In genomic region chr3:187102073-187102634, GRCh38 we compare ENCODE assay signal across 9 cellular contexts. TPM values are rescaled to one million over a fixed set of nuclear protein-coding genes. Genes with fewer than 3 reads are reported as not detected.
DNase-seq lines count a peak whose midpoint lies in the region; FAIRE-seq and TF ChIP-seq lines count a peak whose summit lies in the region.
"Had no signal": no experiment of that assay in that cellular context is flagged by ENCODE, and none has a peak within 500 bp of the region (broad histone marks: within the 10 kb centered on the region; RNA-seq: fewer than 3 reads in every experiment).

No MANE protein-coding gene starts in this region.

- H4K20me1 ChIP-seq in OCI-LY1 (ENCODE audit: insufficient read depth, low read length) = no peaks in the 10 kb centered on the region

- TF ChIP-seq CTCF in BE2C (IDR thresholded peaks at IDR 0.05; ENCODE audit: low read depth, low read length) = no peak
- TF ChIP-seq CTCF in OCI-LY1 (IDR thresholded peaks at IDR 0.05; ENCODE audit: low read length) = no peak
- no peak for TF ChIP-seq CTCF in dorsolateral prefrontal cortex (IDR thresholded peaks at IDR 0.05 in 54 of 56, conservative IDR thresholded peaks at IDR 0.05 in 2 of 56; ENCODE audit: low read depth in 1 of 56, partially characterized antibody in 56 of 56)
- TF ChIP-seq CTCF in ovary (IDR thresholded peaks at IDR 0.05) = no peak

- no peaks in the 10 kb centered on the region for H3K27me3 ChIP-seq in BE2C
- H3K27me3 ChIP-seq in OCI-LY1 (ENCODE audit: insufficient read depth, low read length) = no peaks in the 10 kb centered on the region
- no peaks in the 10 kb centered on the region for H3K27me3 ChIP-seq in dorsolateral prefrontal cortex
- no peaks in the 10 kb centered on the region for H3K27me3 ChIP-seq in ovary

- peak overlapping the region; percentile 54 for H3K4me3 ChIP-seq in BE2C (ENCODE audit: low read depth, low read length)
- peak overlapping the region; percentile 46 for H3K4me3 ChIP-seq in OCI-LY1 (ENCODE audit: low read depth, low read length, poor library complexity, severe bottlenecking)
- peak overlapping the region in 40 of 59 donors; percentile 2 to 53 (median 32) for H3K4me3 ChIP-seq in dorsolateral prefrontal cortex
- peak overlapping the region; percentile 14 for H3K4me3 ChIP-seq in ovary

- peak overlapping the region; percentile 52 for H3K27ac ChIP-seq in OCI-LY1 (ENCODE audit: low read depth, low read length, poor library complexity, severe bottlenecking)
- peak overlapping the region in 36 of 59 donors; percentile 0 to 70 (median 41) for H3K27ac ChIP-seq in dorsolateral prefrontal cortex
- H3K27ac ChIP-seq in ovary = no peak overlapping the region

- no peak for DNase-seq in BE2C
- DNase-seq in dorsolateral prefrontal cortex = no peak
- no peak for DNase-seq in ovary
- DNase-seq in hippocampal formation (lab: John Stamatoyannopoulos, UW) = no peak
- no peak for DNase-seq in HTR-8/SVneo (ENCODE audit: insufficient read length, low spot score)
- DNase-seq in NCI-H2029 treated with DMSO at 0.1 percent for 48 hours (lab: John Stamatoyannopoulos, UW) = no peak
- no peak for DNase-seq in pons (ENCODE audit: low spot score)
- DNase-seq: NCI-H2081 treated with DMSO at 0.1 percent for 48 hours had no signal

- no peak for FAIRE-seq in HTR-8/SVneo (lab: Jason Lieb, UNC)

- H3K9me2 ChIP-seq in OCI-LY1 (ENCODE audit: low read depth, low read length) = no peaks in the 10 kb centered on the region

- H3K9me3 ChIP-seq in BE2C (no peaks in the 10 kb centered on the region), OCI-LY1 (ENCODE audit: low read length) (peaks cover 13% of the 10 kb centered on the region), ovary (no peaks in the 10 kb centered on the region)

- H3K4me2 ChIP-seq in OCI-LY1 (ENCODE audit: low read length) = peak overlapping the region; percentile 59

- no peak overlapping the region for H2AFZ ChIP-seq in OCI-LY1 (ENCODE audit: low read length)

- no peaks in the 10 kb centered on the region for H3K79me2 ChIP-seq in OCI-LY1 (ENCODE audit: insufficient read depth, low read length)

- no peak for TF ChIP-seq POLR2A in ovary (IDR thresholded peaks at IDR 0.05)

- no peak for TF ChIP-seq EP300 in ovary (IDR thresholded peaks at IDR 0.05)

- intact Hi-C loops in dorsolateral prefrontal cortex (cut with DNase I) = no loop called here
- intact Hi-C loops in ovary (cut with DNase I) = no loop called here

- H3F3A ChIP-seq in OCI-LY1 (ENCODE audit: insufficient read depth, low read length) = no peaks in the 10 kb centered on the region

- H3K36me3 ChIP-seq in BE2C (no peaks in the 10 kb centered on the region), OCI-LY1 (ENCODE audit: insufficient read depth, low read length) (no peaks in the 10 kb centered on the region), ovary (no peaks in the 10 kb centered on the region)

- H3K9ac ChIP-seq in OCI-LY1 (ENCODE audit: low read length) = peak overlapping the region; percentile 29

- no peaks in the 10 kb centered on the region for H3K4me1 ChIP-seq in BE2C
- H3K4me1 ChIP-seq in OCI-LY1 (ENCODE audit: insufficient read depth, low read length, severe bottlenecking) = peaks cover 35% of the 10 kb centered on the region
- peaks cover 1% of the 10 kb centered on the region for H3K4me1 ChIP-seq in ovary (ENCODE audit: insufficient read depth)

- WGBS in ovary, 3 donors = 66 to 86% (median 78%) methylated on average over 1 of the region's 1 CpG

RNA-seq across cellular contexts. Expression of gene RPL39L, which starts 37.1 kb away (rescaled TPM):
- 21.9 TPM for polyA plus RNA-seq in BE2C (2012; ENCODE audit: insufficient read depth, insufficient read length, low read depth)
- total RNA-seq in dorsolateral prefrontal cortex (1 to 10 TPM; 1.7 to 9.9 (median 5.1) TPM), ovary (1 to 10 TPM in 6 of 7 donors, under 1 TPM in 1; 0.99 to 7.5 (median 4.0) TPM)
- 1 to 10 TPM; 6.9 to 8.5 TPM for polyA plus RNA-seq in ovary

Comparison
In these comparisons a context has a peak if more than half of its experiments do, and no peak if none do; other contexts are left out.
1. H3K27ac ChIP-seq: peak in OCI-LY1 (single experiment) and dorsolateral prefrontal cortex (36 of 59); none in ovary (0 of 2).
2. Peak in every context shown above with its lines, with median percentiles within 50 percentile points of each other: H3K4me3 ChIP-seq.